Comparison of ENCODE assay signal across 1 cellular context in the genomic region with DNA sequence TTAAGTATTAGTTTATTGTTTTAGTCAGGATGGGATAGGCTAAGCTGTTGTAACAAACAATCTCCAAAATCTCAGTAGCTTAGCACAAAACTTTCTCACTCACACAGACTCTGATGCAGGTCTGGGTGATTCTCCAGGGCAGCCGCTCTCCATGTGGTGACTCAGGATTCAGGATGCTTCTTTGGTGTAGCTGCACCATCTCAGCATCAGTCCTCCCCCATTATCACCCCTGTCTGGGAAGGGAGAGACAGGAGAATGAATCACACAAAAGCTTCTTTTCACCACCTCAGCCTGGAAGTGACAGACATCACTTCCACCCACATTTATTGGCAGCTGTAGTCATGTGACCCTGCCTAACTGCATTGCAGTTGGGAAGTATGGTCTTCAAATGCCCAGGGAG.
TF ChIP-seq lines count a peak whose summit lies in the region.

No MANE protein-coding gene starts in this region.

TF ChIP-seq in GM12878, 131 proteins besides CTCF, POLR2A, EP300 and RAD21 (continued from another document):
- TF ChIP-seq NFIC (IDR thresholded peaks at IDR 0.05; ENCODE audit: low read depth, low read length) (no peak), SUPT20H (IDR thresholded peaks at IDR 0.05; ENCODE audit: borderline replicate concordance, control insufficient read depth, low read depth, low read length) (no peak), RB1 (IDR thresholded peaks at IDR 0.05; ENCODE audit: borderline replicate concordance) (no peak)
- TF ChIP-seq, protein P1, sequence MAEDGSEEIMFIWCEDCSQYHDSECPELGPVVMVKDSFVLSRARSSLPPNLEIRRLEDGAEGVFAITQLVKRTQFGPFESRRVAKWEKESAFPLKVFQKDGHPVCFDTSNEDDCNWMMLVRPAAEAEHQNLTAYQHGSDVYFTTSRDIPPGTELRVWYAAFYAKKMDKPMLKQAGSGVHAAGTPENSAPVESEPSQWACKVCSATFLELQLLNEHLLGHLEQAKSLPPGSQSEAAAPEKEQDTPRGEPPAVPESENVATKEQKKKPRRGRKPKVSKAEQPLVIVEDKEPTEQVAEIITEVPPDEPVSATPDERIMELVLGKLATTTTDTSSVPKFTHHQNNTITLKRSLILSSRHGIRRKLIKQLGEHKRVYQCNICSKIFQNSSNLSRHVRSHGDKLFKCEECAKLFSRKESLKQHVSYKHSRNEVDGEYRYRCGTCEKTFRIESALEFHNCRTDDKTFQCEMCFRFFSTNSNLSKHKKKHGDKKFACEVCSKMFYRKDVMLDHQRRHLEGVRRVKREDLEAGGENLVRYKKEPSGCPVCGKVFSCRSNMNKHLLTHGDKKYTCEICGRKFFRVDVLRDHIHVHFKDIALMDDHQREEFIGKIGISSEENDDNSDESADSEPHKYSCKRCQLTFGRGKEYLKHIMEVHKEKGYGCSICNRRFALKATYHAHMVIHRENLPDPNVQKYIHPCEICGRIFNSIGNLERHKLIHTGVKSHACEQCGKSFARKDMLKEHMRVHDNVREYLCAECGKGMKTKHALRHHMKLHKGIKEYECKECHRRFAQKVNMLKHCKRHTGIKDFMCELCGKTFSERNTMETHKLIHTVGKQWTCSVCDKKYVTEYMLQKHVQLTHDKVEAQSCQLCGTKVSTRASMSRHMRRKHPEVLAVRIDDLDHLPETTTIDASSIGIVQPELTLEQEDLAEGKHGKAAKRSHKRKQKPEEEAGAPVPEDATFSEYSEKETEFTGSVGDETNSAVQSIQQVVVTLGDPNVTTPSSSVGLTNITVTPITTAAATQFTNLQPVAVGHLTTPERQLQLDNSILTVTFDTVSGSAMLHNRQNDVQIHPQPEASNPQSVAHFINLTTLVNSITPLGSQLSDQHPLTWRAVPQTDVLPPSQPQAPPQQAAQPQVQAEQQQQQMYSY (CRISPR knock-in tag; IDR thresholded peaks at IDR 0.05), result no peak
- TF ChIP-seq, protein P2, sequence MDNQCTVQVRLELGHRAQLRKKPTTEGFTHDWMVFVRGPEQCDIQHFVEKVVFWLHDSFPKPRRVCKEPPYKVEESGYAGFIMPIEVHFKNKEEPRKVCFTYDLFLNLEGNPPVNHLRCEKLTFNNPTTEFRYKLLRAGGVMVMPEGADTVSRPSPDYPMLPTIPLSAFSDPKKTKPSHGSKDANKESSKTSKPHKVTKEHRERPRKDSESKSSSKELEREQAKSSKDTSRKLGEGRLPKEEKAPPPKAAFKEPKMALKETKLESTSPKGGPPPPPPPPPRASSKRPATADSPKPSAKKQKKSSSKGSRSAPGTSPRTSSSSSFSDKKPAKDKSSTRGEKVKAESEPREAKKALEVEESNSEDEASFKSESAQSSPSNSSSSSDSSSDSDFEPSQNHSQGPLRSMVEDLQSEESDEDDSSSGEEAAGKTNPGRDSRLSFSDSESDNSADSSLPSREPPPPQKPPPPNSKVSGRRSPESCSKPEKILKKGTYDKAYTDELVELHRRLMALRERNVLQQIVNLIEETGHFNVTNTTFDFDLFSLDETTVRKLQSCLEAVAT (IDR thresholded peaks at IDR 0.05), result no peak
- TF ChIP-seq, protein P3, sequence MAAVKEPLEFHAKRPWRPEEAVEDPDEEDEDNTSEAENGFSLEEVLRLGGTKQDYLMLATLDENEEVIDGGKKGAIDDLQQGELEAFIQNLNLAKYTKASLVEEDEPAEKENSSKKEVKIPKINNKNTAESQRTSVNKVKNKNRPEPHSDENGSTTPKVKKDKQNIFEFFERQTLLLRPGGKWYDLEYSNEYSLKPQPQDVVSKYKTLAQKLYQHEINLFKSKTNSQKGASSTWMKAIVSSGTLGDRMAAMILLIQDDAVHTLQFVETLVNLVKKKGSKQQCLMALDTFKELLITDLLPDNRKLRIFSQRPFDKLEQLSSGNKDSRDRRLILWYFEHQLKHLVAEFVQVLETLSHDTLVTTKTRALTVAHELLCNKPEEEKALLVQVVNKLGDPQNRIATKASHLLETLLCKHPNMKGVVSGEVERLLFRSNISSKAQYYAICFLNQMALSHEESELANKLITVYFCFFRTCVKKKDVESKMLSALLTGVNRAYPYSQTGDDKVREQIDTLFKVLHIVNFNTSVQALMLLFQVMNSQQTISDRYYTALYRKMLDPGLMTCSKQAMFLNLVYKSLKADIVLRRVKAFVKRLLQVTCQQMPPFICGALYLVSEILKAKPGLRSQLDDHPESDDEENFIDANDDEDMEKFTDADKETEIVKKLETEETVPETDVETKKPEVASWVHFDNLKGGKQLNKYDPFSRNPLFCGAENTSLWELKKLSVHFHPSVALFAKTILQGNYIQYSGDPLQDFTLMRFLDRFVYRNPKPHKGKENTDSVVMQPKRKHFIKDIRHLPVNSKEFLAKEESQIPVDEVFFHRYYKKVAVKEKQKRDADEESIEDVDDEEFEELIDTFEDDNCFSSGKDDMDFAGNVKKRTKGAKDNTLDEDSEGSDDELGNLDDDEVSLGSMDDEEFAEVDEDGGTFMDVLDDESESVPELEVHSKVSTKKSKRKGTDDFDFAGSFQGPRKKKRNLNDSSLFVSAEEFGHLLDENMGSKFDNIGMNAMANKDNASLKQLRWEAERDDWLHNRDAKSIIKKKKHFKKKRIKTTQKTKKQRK (IDR thresholded peaks at IDR 0.05; ENCODE audit: low read depth, low read length), result no peak
